28 cellular contexts compared by ENCODE assay signal in genomic region chr2:15606481-15607441, GRCh38.
"Had no signal": no experiment of that assay in that cellular context is flagged by ENCODE, and none has a peak within 500 bp of the region (broad histone marks: within the 10 kb centered on the region; RNA-seq: fewer than 3 reads in every experiment).

No MANE protein-coding gene starts in this region.

- H3K27ac Mint-ChIP-seq: stimulated activated effector memory CD8-positive, alpha-beta T cell treated with anti-CD3 and anti-CD28 coated beads, Interleukin-12 subunit alpha, Interleukin-12 subunit beta, amount 100 ng/mL, for 72 hours; stimulated activated memory B cell treated with anti-CD40 and anti-IgM and Interleukin-4, amounts not matched to agents 10 μg/mL and 1 μg/mL and 100 μg/mL, for 72 hours; stimulated activated naive B cell treated with anti-CD40 and anti-IgM and Interleukin-4, amounts not matched to agents 10 μg/mL and 1 μg/mL and 100 μg/mL, for 72 hours; stimulated activated naive CD8-positive, alpha-beta T cell treated with anti-CD3 and anti-CD28 coated beads, Interleukin-15, Interleukin-2, amounts not matched to agents 100 ng/mL and 50 ng/mL, for 24 hours; type B pancreatic cell had no signal

- H3K27ac ChIP-seq: stomach, suprapubic skin, testis, thoracic aorta, thyroid gland, tibial artery, tibial nerve, transverse colon, upper lobe of left lung, upper lobe of right lung, uterus, vagina had no signal

- H3K9me3 Mint-ChIP-seq: stimulated activated effector memory CD8-positive, alpha-beta T cell treated with anti-CD3 and anti-CD28 coated beads, Interleukin-12 subunit alpha, Interleukin-12 subunit beta, amount 100 ng/mL, for 72 hours; stimulated activated memory B cell treated with anti-CD40 and anti-IgM and Interleukin-4, amounts not matched to agents 10 μg/mL and 1 μg/mL and 100 μg/mL, for 72 hours; stimulated activated naive CD8-positive, alpha-beta T cell treated with anti-CD3 and anti-CD28 coated beads, Interleukin-15, amount 100 ng/mL, for 72 hours; stimulated activated naive CD8-positive, alpha-beta T cell treated with anti-CD3 and anti-CD28 coated beads, Interleukin-15, Interleukin-2, amounts not matched to agents 100 ng/mL and 50 ng/mL, for 24 hours; type B pancreatic cell had no signal

- H3K4me3 ChIP-seq: stomach, suprapubic skin, testis, thoracic aorta, thyroid gland, tibial artery, tibial nerve, transverse colon, upper lobe of left lung, upper lobe of right lung, uterus, vagina had no signal

- DNase-seq: stimulated activated CD4-positive, alpha-beta T cell treated with anti-CD3 and anti-CD28 coated beads, Interleukin-2, amount 100 ng/mL, for 48 hours; stimulated activated CD4-positive, alpha-beta T cell treated with anti-CD3 and anti-CD28 coated beads, Interleukin-4, amount 100 ng/mL, for 1 hour; stimulated activated CD4-positive, alpha-beta T cell treated with anti-CD3 and anti-CD28 coated beads, Interleukin-4, amount 100 ng/mL, for 24 hours; stimulated activated CD4-positive, alpha-beta T cell treated with anti-CD3 and anti-CD28 coated beads, Interleukin-4, amount 100 ng/mL, for 4 hours; stimulated activated CD8-positive, alpha-beta memory T cell treated with anti-CD3 and anti-CD28 coated beads, Interleukin-4, amount 100 ng/mL, for 48 hours; stimulated activated naive B cell treated with anti-CD40 and anti-IgM and Interleukin-4, amounts not matched to agents 10 μg/mL and 1 μg/mL and 100 μg/mL, for 72 hours; stimulated activated naive CD4-positive, alpha-beta T cell; stimulated activated naive CD4-positive, alpha-beta T cell treated with Interleukin-2 at 50 U/mL for 16 hours; stimulated activated naive CD8-positive, alpha-beta T cell treated with anti-CD3 and anti-CD28 coated beads, Interleukin-15, amount 100 ng/mL, for 72 hours; stimulated activated naive CD8-positive, alpha-beta T cell treated with anti-CD3 and anti-CD28 coated beads, Interleukin-15, Interleukin-2, amounts not matched to agents 100 U/mL and 50 U/mL, for 24 hours; stomach; substantia nigra; testis; thyroid gland; tibial artery; transverse colon; trophoblast cell; upper lobe of left lung; upper lobe of right lung; uterus had no signal

- H3K4me1 Mint-ChIP-seq: stimulated activated memory B cell treated with anti-CD40 and anti-IgM and Interleukin-4, amounts not matched to agents 10 μg/mL and 1 μg/mL and 100 μg/mL, for 72 hours; stimulated activated naive CD8-positive, alpha-beta T cell treated with anti-CD3 and anti-CD28 coated beads, Interleukin-15, amount 100 ng/mL, for 72 hours had no signal

- H3K36me3 ChIP-seq: uterus had no signal

- H3K27me3 Mint-ChIP-seq: stimulated activated memory B cell treated with anti-CD40 and anti-IgM and Interleukin-4, amounts not matched to agents 10 μg/mL and 1 μg/mL and 100 μg/mL, for 72 hours; stimulated activated naive B cell treated with anti-CD40 and anti-IgM and Interleukin-4, amounts not matched to agents 10 μg/mL and 1 μg/mL and 100 μg/mL, for 72 hours; stimulated activated naive CD8-positive, alpha-beta T cell treated with anti-CD3 and anti-CD28 coated beads, Interleukin-15, amount 100 ng/mL, for 72 hours; stimulated activated naive CD8-positive, alpha-beta T cell treated with anti-CD3 and anti-CD28 coated beads, Interleukin-15, Interleukin-2, amounts not matched to agents 100 ng/mL and 50 ng/mL, for 24 hours; type B pancreatic cell had no signal

- H3K4me3 Mint-ChIP-seq: stimulated activated effector memory CD8-positive, alpha-beta T cell treated with anti-CD3 and anti-CD28 coated beads, Interleukin-12 subunit alpha, Interleukin-12 subunit beta, amount 100 ng/mL, for 72 hours; stimulated activated memory B cell treated with anti-CD40 and anti-IgM and Interleukin-4, amounts not matched to agents 10 μg/mL and 1 μg/mL and 100 μg/mL, for 72 hours; stimulated activated naive B cell treated with anti-CD40 and anti-IgM and Interleukin-4, amounts not matched to agents 10 μg/mL and 1 μg/mL and 100 μg/mL, for 72 hours; stimulated activated naive CD8-positive, alpha-beta T cell treated with anti-CD3 and anti-CD28 coated beads, Interleukin-15, amount 100 ng/mL, for 72 hours; stimulated activated naive CD8-positive, alpha-beta T cell treated with anti-CD3 and anti-CD28 coated beads, Interleukin-15, Interleukin-2, amounts not matched to agents 100 ng/mL and 50 ng/mL, for 24 hours; type B pancreatic cell had no signal

- H3K9me3 ChIP-seq: stomach, suprapubic skin, testis, thoracic aorta, thyroid gland, tibial artery, tibial nerve, transverse colon, upper lobe of left lung, upper lobe of right lung, uterus, vagina had no signal

- H3K4me1 ChIP-seq: stomach, suprapubic skin, testis, thyroid gland, tibial artery, tibial nerve, transverse colon, upper lobe of left lung, upper lobe of right lung, uterus, vagina had no signal
